1 cellular context compared by ENCODE assay signal in genomic region chr10:70145666-70146488, GRCh38.
TF ChIP-seq lines count a peak whose summit lies in the region.

No MANE protein-coding gene starts in this region.

TF ChIP-seq in K562, 482 proteins besides CTCF, POLR2A, EP300 and RAD21:
- TF ChIP-seq POLR2G (IDR thresholded peaks at IDR 0.05; ENCODE audit: low read depth, low read length) (peak; percentile 58; the same call in 1 of the 2 replicates), GABPA (tag; conservative IDR thresholded peaks at IDR 0.05; ENCODE audit: low read depth) (no peak), ZFP91 (CRISPR knock-in tag; IDR thresholded peaks at IDR 0.05) (no peak), ARID2 (IDR thresholded peaks at IDR 0.05) (no peak), ZBTB33 (CRISPR knock-in tag; IDR thresholded peaks at IDR 0.05) (peak; percentile 90), HBP1 (CRISPR knock-in tag; IDR thresholded peaks at IDR 0.05) (no peak), NONO (IDR thresholded peaks at IDR 0.05; ENCODE audit: low read depth in 2 of 2, low read length in 1 of 2) (no peak), RBBP5 (IDR thresholded peaks at IDR 0.05; ENCODE audit: borderline replicate concordance, insufficient read depth, low read length, poor library complexity, severe bottlenecking) (no peak), NRF1 (conservative IDR thresholded peaks at IDR 0.05 in 1 of 2, IDR thresholded peaks at IDR 0.05 in 1 of 2) (no peak), IFI16 (CRISPR knock-in tag; IDR thresholded peaks at IDR 0.05) (no peak), ZNF3 (CRISPR knock-in tag; IDR thresholded peaks at IDR 0.05) (no peak), SREBF2 (CRISPR knock-in tag; IDR thresholded peaks at IDR 0.05) (no peak), CHD4 (IDR thresholded peaks at IDR 0.05; ENCODE audit: insufficient read depth, insufficient replicate concordance, low read depth, low read length, poor library complexity, severe bottlenecking) (no peak), CCNT2 (IDR thresholded peaks at IDR 0.05; ENCODE audit: borderline replicate concordance, extremely low read depth, insufficient read length, low read depth, low read length) (peak; percentile 5)
